15 cellular contexts compared by ENCODE assay signal in genomic region chr10:130804281-130804680, GRCh38.
DNase-seq lines count a peak whose midpoint lies in the region; ATAC-seq and TF ChIP-seq lines count a peak whose summit lies in the region.
"Had no signal": no experiment of that assay in that cellular context is flagged by ENCODE, and none has a peak within 500 bp of the region (broad histone marks: within the 10 kb centered on the region; RNA-seq: fewer than 3 reads in every experiment).

No MANE protein-coding gene starts in this region.

- no peaks in the 10 kb centered on the region for H3K9me1 ChIP-seq in IMR-90 (ENCODE audit: insufficient read depth, low read length)

- H4K20me1 ChIP-seq in SK-N-SH (ENCODE audit: insufficient read depth) (no peaks in the 10 kb centered on the region), IMR-90 (ENCODE audit: insufficient read depth, low read length) (no peaks in the 10 kb centered on the region)

- no peak overlapping the region for H3K4ac ChIP-seq in IMR-90 (ENCODE audit: low read depth, low read length)

- DNase-seq in SK-N-SH, result peak; percentile 3
- no peak for DNase-seq in IMR-90
- peak; percentile 17 for DNase-seq in islet precursor cell
- DNase-seq in posterior vena cava (ENCODE audit: low spot score), result peak; percentile 34
- no peak for DNase-seq in esophagus muscularis mucosa (ENCODE audit: extremely low spot score)
- no peak for DNase-seq in mucosa of descending colon
- no peak for DNase-seq in activated naive CD4-positive, alpha-beta T cell treated with anti-CD3 and anti-CD28 coated beads, Interleukin-2, amount 50 U/mL, for 16 hours
- DNase-seq: AML-193; Caco-2; CD4-positive, alpha-beta T cell had no signal

- H3K23ac ChIP-seq in IMR-90 (ENCODE audit: low read depth, low read length), result no peak overlapping the region

- TF ChIP-seq EP300 in SK-N-SH (IDR thresholded peaks at IDR 0.05; ENCODE audit: borderline replicate concordance in 1 of 2, low read depth in 1 of 2, low read length in 1 of 2) (no peak), esophagus muscularis mucosa (IDR thresholded peaks at IDR 0.05) (no peak)

- no peak overlapping the region for H2BK20ac ChIP-seq in IMR-90 (ENCODE audit: low read depth, low read length)

- H3K18ac ChIP-seq in IMR-90 (ENCODE audit: low read depth, low read length), result no peak overlapping the region

- H4K5ac ChIP-seq in IMR-90 (ENCODE audit: low read depth, low read length), result no peak overlapping the region

- no peak overlapping the region for H2AK5ac ChIP-seq in IMR-90 (ENCODE audit: low read depth, low read length)

- H3K9me2 ChIP-seq in SK-N-SH, result no peaks in the 10 kb centered on the region

- H2AFZ ChIP-seq in SK-N-SH (ENCODE audit: low read depth) (no peak overlapping the region), IMR-90 (replicated peaks; ENCODE audit: low read length, poor library complexity) (peak overlapping the region; percentile 43)
- H2AFZ ChIP-seq: GM23338 had no signal

- in situ Hi-C loops in IMR-90 (cut with MboI; ENCODE audit: low sequenced_read_pairs), result no loop called here

- H3K27me3 ChIP-seq in SK-N-SH (ENCODE audit: insufficient read depth) (no peaks in the 10 kb centered on the region), IMR-90 (ENCODE audit: control insufficient read depth, insufficient read depth, low read length) (no peaks in the 10 kb centered on the region), esophagus muscularis mucosa (peaks cover 0 to 18% (median 0%) of the 10 kb centered on the region in 4 donors)

- CTCF ChIA-PET in SK-N-SH (lab: Yijun Ruan, JAX) (no interaction called here), IMR-90 (lab: Yijun Ruan, JAX) (no interaction called here)

- no peak overlapping the region for H4K8ac ChIP-seq in IMR-90 (ENCODE audit: low read depth in 2 of 2, low read length in 2 of 2)

- no peak overlapping the region for H4K91ac ChIP-seq in IMR-90 (ENCODE audit: insufficient read depth, low read depth, low read length)

- H3K9me3 ChIP-seq in SK-N-SH (no peaks in the 10 kb centered on the region), IMR-90 (ENCODE audit: control insufficient read depth, insufficient read depth, low read length) (peaks cover 47% of the 10 kb centered on the region), esophagus muscularis mucosa (peaks cover 0 to 7% (median 0%) of the 10 kb centered on the region in 4 donors), mucosa of descending colon (peaks cover 3% of the 10 kb centered on the region)
- H3K9me3 ChIP-seq: A549, Caco-2 had no signal

- no peak overlapping the region for H2BK5ac ChIP-seq in IMR-90 (ENCODE audit: low read depth, low read length, poor library complexity, severe bottlenecking)

- BruUV-seq in IMR-90 (replicated peaks; lab: Mats Ljungman, UMichigan), result no TSS peak

- H3K79me2 ChIP-seq in SK-N-SH (ENCODE audit: insufficient read depth), result no peaks in the 10 kb centered on the region

- H2BK120ac ChIP-seq in IMR-90 (ENCODE audit: low read depth, low read length), result no peak overlapping the region

- no peak overlapping the region for H2AK9ac ChIP-seq in IMR-90 (replicated peaks; ENCODE audit: low read depth, low read length, poor library complexity)

- H3K4me2 ChIP-seq in SK-N-SH, result no peak overlapping the region
- no peak overlapping the region for H3K4me2 ChIP-seq in IMR-90 (ENCODE audit: low read depth, low read length)
- H3K4me2 ChIP-seq: A549, GM23338 had no signal

- TF ChIP-seq RAD21 in SK-N-SH (IDR thresholded peaks at IDR 0.05; ENCODE audit: low read length) (no peak), IMR-90 (IDR thresholded peaks at IDR 0.05; ENCODE audit: low read length) (no peak)

- no peak overlapping the region for H3K14ac ChIP-seq in IMR-90 (replicated peaks; ENCODE audit: low read depth, low read length)

- H3K4me3 ChIP-seq in SK-N-SH (ENCODE audit: low read depth in 2 of 2, low read length in 1 of 2) (no peak overlapping the region), IMR-90 (ENCODE audit: insufficient read depth, low read depth, low read length) (no peak overlapping the region), esophagus muscularis mucosa (no peak overlapping the region), mucosa of descending colon (no peak overlapping the region)
- H3K4me3 ChIP-seq: A549, GM23338 had no signal

- intact Hi-C loops in IMR-90 (cut with micrococcal nuclease), result no loop called here
- intact Hi-C loops in posterior vena cava (cut with DNase I), result no loop called here
- intact Hi-C loops in esophagus muscularis mucosa (cut with DNase I), result no loop called here
- intact Hi-C loops in mucosa of descending colon (cut with DNase I, micrococcal nuclease), result no loop called here

- H3K36me3 ChIP-seq in SK-N-SH (replicated peaks in 1 of 2; ENCODE audit: control insufficient read depth in 1 of 2, insufficient read depth in 2 of 2, low read length in 1 of 2) (no peaks in the 10 kb centered on the region), IMR-90 (ENCODE audit: control insufficient read depth, insufficient read depth, low read length) (no peaks in the 10 kb centered on the region), esophagus muscularis mucosa (no peaks in the 10 kb centered on the region), mucosa of descending colon (ENCODE audit: low read depth) (no peaks in the 10 kb centered on the region)

- no peak overlapping the region for H2BK15ac ChIP-seq in IMR-90 (ENCODE audit: low read depth, low read length)

- POLR2A ChIA-PET in SK-N-SH (lab: Yijun Ruan, JAX), result no interaction called here
- POLR2A ChIA-PET in IMR-90 (lab: Charles Lee; ENCODE audit: unreplicated experiment), result no interaction called here

- dilution Hi-C loops in IMR-90 (cut with HindIII; ENCODE audit: low sequenced_read_pairs, unreplicated experiment), result no loop called here

- H3F3A ChIP-seq in SK-N-SH (replicated peaks; ENCODE audit: insufficient read depth), result no peaks in the 10 kb centered on the region

- TF ChIP-seq CTCF in SK-N-SH (IDR thresholded peaks at IDR 0.05) (no peak), IMR-90 (conservative IDR thresholded peaks at IDR 0.05; ENCODE audit: low read depth, low read length) (no peak), esophagus muscularis mucosa (IDR thresholded peaks at IDR 0.05) (no peak), mucosa of descending colon (IDR thresholded peaks at IDR 0.05) (no peak)

- TF ChIP-seq POLR2A in IMR-90 (IDR thresholded peaks at IDR 0.05; ENCODE audit: low read depth, low read length) (no peak), esophagus muscularis mucosa (IDR thresholded peaks at IDR 0.05; ENCODE audit: low read depth) (no peak)

- ATAC-seq in SK-N-SH treated with all-trans-retinoic acid at 6 μM for 48 hours (no peak), IMR-90 (ENCODE audit: low read depth) (no peak), mucosa of descending colon (no peak)
- ATAC-seq: A549, GM23338 had no signal

- no peak overlapping the region for H3K9ac ChIP-seq in SK-N-SH
- no peak overlapping the region for H3K9ac ChIP-seq in IMR-90 (ENCODE audit: low read depth, low read length)

- H3K56ac ChIP-seq in IMR-90 (ENCODE audit: extremely low read depth, insufficient read depth, low read length), result no peak overlapping the region

- H3K4me1 ChIP-seq in SK-N-SH (ENCODE audit: control insufficient read depth in 1 of 2, insufficient read depth in 2 of 2, low read depth in 1 of 2, low read length in 1 of 2), result no peaks in the 10 kb centered on the region
- H3K4me1 ChIP-seq in IMR-90 (ENCODE audit: control insufficient read depth, insufficient read depth, low read length), result no peaks in the 10 kb centered on the region
- H3K4me1 ChIP-seq in esophagus muscularis mucosa, result no peaks in the 10 kb centered on the region
- H3K4me1 ChIP-seq in mucosa of descending colon (ENCODE audit: low read depth), result no peaks in the 10 kb centered on the region
- H3K4me1 ChIP-seq: A549, Caco-2 had no signal

- no peaks in the 10 kb centered on the region for H3K79me1 ChIP-seq in IMR-90 (ENCODE audit: low read depth in 1 of 2, low read length in 2 of 2)

- H3K27ac ChIP-seq in SK-N-SH (ENCODE audit: low read depth in 2 of 2, low read length in 1 of 2), result no peak overlapping the region
- H3K27ac ChIP-seq in IMR-90 (ENCODE audit: insufficient read depth, low read length), result no peak overlapping the region
- no peak overlapping the region for H3K27ac ChIP-seq in esophagus muscularis mucosa (replicated peaks in 1 of 4)
- H3K27ac ChIP-seq: 22Rv1, A549, C4-2B had no signal

- 66% methylated on average over 6 of the region's 8 CpGs for WGBS in SK-N-SH (ENCODE audit: low lambda C conversion rate)
- no CpG with 5 or more reads among the region's 8 CpGs for WGBS in IMR-90 (ENCODE audit: extremely low coverage in 2 of 2, insufficient read length in 1 of 2), 2 experiments
- 75% methylated on average over 8 of the region's 8 CpGs for WGBS in esophagus muscularis mucosa

TF ChIP-seq in SK-N-SH treated with all-trans-retinoic acid at 6 μM for 48 hours, 23 proteins besides CTCF, POLR2A, EP300 and RAD21 (continues in another document):
- TF ChIP-seq OSR1 (CRISPR knock-in tag; IDR thresholded peaks at IDR 0.05) (no peak), ZFP3 (CRISPR knock-in tag; IDR thresholded peaks at IDR 0.05) (no peak)

TF ChIP-seq in IMR-90, 13 proteins besides CTCF, POLR2A, EP300 and RAD21 (continues in another document):
- TF ChIP-seq MXI1 (IDR thresholded peaks at IDR 0.05; ENCODE audit: borderline replicate concordance, low read depth, low read length) (no peak), NFE2L2 (IDR thresholded peaks at IDR 0.05; ENCODE audit: low read depth, low read length) (no peak), USF2 (IDR thresholded peaks at IDR 0.05; ENCODE audit: low read depth, low read length) (no peak), ELK1 (IDR thresholded peaks at IDR 0.05; ENCODE audit: borderline replicate concordance, low read depth, low read length) (no peak), MAFK (IDR thresholded peaks at IDR 0.05; ENCODE audit: low read depth, low read length) (no peak), RFX5 (IDR thresholded peaks at IDR 0.05; ENCODE audit: low read depth, low read length) (no peak), BHLHE40 (IDR thresholded peaks at IDR 0.05; ENCODE audit: low read depth, low read length) (no peak), CHD1 (IDR thresholded peaks at IDR 0.05; ENCODE audit: low read depth, low read length) (no peak)

Comparison
In these comparisons a context has a peak if more than half of its experiments do, and no peak if none do; other contexts are left out.
1. DNase-seq: peak in SK-N-SH (single experiment), islet precursor cell (single experiment) and posterior vena cava (single experiment); none in IMR-90 (single experiment), esophagus muscularis mucosa (single experiment), mucosa of descending colon (0 of 3) and activated naive CD4-positive, alpha-beta T cell treated with anti-CD3 and anti-CD28 coated beads, Interleukin-2, amount 50 U/mL, for 16 hours (single experiment).